Comparison of ENCODE assay signal across 1 cellular context in the genomic region with DNA sequence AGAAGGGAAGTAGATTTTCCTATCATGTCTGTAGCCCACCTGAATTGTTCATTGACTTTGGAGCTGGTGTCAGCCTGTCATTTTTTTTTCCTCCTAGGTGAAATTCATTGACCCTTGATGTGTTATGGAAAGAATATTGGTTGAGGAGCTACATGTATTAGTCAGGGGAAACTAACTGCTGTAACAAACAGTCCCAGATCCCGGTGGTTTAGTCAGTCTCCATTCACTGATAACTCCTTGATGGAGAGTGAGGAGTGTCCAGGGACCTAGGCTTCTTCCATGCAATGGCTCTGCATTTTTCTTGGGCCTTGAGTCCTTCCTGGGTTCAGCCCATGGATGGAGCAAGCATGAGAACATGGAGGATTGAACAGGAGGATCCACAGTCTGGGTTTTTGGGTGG.
TF ChIP-seq lines count a peak whose summit lies in the region.

No MANE protein-coding gene starts in this region.

TF ChIP-seq in HepG2, 621 proteins besides CTCF, POLR2A, EP300 and RAD21:
- TF ChIP-seq RBAK (CRISPR knock-in tag; IDR thresholded peaks at IDR 0.05), result peak; percentile 87
- TF ChIP-seq DPF2 (CRISPR knock-in tag; IDR thresholded peaks at IDR 0.05; ENCODE audit: borderline replicate concordance, low read depth), result no peak
- TF ChIP-seq SNAPC2 (CRISPR knock-in tag; IDR thresholded peaks at IDR 0.05), result no peak
- no peak for TF ChIP-seq ZMYM3 (CRISPR knock-in tag; IDR thresholded peaks at IDR 0.05)
